8 cellular contexts compared by ENCODE assay signal in genomic region chr2:234257859-234258561, GRCh38.
DNase-seq lines count a peak whose midpoint lies in the region; ATAC-seq, FAIRE-seq and TF ChIP-seq lines count a peak whose summit lies in the region.

No MANE protein-coding gene starts in this region.

- peaks cover 21% of the 10 kb centered on the region for H3K4me1 Mint-ChIP-seq in activated T-cell treated with anti-CD3 and anti-CD28 coated beads, Interleukin-2, amount 50 U/mL, for 24 hours (ENCODE audit: low read depth)

- TF ChIP-seq CTCF in choroid plexus epithelial cell (conservative IDR thresholded peaks at IDR 0.05; ENCODE audit: low read depth, low read length), result peak; percentile 85
- peak; percentile 6 for TF ChIP-seq CTCF in lung (IDR thresholded peaks at IDR 0.05; ENCODE audit: control extremely low read depth, extremely low read depth)

- H3K27me3 ChIP-seq in lung (ENCODE audit: control insufficient read depth, insufficient read depth), result no peaks in the 10 kb centered on the region

- no peak overlapping the region for H3K27ac ChIP-seq in lung (ENCODE audit: low read depth in 1 of 2, low read length in 1 of 2)

- H3K27me3 Mint-ChIP-seq in activated T-cell treated with anti-CD3 and anti-CD28 coated beads, Interleukin-2, amount 50 U/mL, for 24 hours, result no peaks in the 10 kb centered on the region

- ATAC-seq in lung (ENCODE audit: insufficient read depth, low FRiP score) (peak; percentile 37), GM19395 (IDR thresholded peaks at IDR 0.05; ENCODE audit: unreplicated experiment) (no peak)

- H3K36me3 Mint-ChIP-seq in activated T-cell treated with anti-CD3 and anti-CD28 coated beads, Interleukin-2, amount 50 U/mL, for 24 hours (ENCODE audit: low read depth), result no peaks in the 10 kb centered on the region

- H3K4me3 Mint-ChIP-seq in activated T-cell treated with anti-CD3 and anti-CD28 coated beads, Interleukin-2, amount 50 U/mL, for 24 hours, result no peak overlapping the region

- H3K27ac Mint-ChIP-seq in activated T-cell treated with anti-CD3 and anti-CD28 coated beads, Interleukin-2, amount 50 U/mL, for 24 hours, result no peak overlapping the region

- H3K4me3 ChIP-seq in choroid plexus epithelial cell (ENCODE audit: low read depth, low read length), result no peak overlapping the region
- no peak overlapping the region for H3K4me3 ChIP-seq in lung

- H3K9me3 ChIP-seq in lung (ENCODE audit: control insufficient read depth in 2 of 2, insufficient read depth in 1 of 2, low read length in 1 of 2), result no peaks in the 10 kb centered on the region

- no peaks in the 10 kb centered on the region for H3K36me3 ChIP-seq in lung (ENCODE audit: control insufficient read depth in 2 of 2, insufficient read depth in 2 of 2, low read length in 2 of 2)

- 50 to 51% methylated on average over 10 of the region's 10 CpGs for WGBS in lung, 2 donors

- DNase-seq in activated T-cell treated with anti-CD3 and anti-CD28 coated beads for 48 hours (ENCODE audit: low read depth) (peak; percentile 34), NCI-H82 (lab: John Stamatoyannopoulos, UW) (peak; percentile 73), choroid plexus epithelial cell (ENCODE audit: low read depth) (peak; percentile 98), lung (ENCODE audit: low spot score) (peak; percentile 41), urothelium cell line (ENCODE audit: low spot score) (peak; percentile 93), NCI-H774 (lab: John Stamatoyannopoulos, UW) (no peak)
- no peak for DNase-seq in activated T-cell treated with anti-CD3 and anti-CD28 coated beads, Interleukin-2, amount 50 U/mL, for 24 hours

- peak; percentile 63 for FAIRE-seq in urothelium cell line (lab: Jason Lieb, UNC)

- no peaks in the 10 kb centered on the region for H3K4me1 ChIP-seq in lung (ENCODE audit: control insufficient read depth in 2 of 2, insufficient read depth in 2 of 2, low read length in 2 of 2)

- peaks cover 2% of the 10 kb centered on the region for H3K9me3 Mint-ChIP-seq in activated T-cell treated with anti-CD3 and anti-CD28 coated beads, Interleukin-2, amount 50 U/mL, for 24 hours

Comparison
In these comparisons a context has a peak if more than half of its experiments do, and no peak if none do; other contexts are left out.
1. DNase-seq: peak in activated T-cell treated with anti-CD3 and anti-CD28 coated beads for 48 hours (single experiment), NCI-H82 (single experiment), choroid plexus epithelial cell (single experiment), lung (single experiment) and urothelium cell line (single experiment); none in activated T-cell treated with anti-CD3 and anti-CD28 coated beads, Interleukin-2, amount 50 U/mL, for 24 hours (single experiment) and NCI-H774 (single experiment).